In genomic region chr7:3264693-3265339, GRCh38 we compare ENCODE assay signal across 17 cellular contexts.
"Had no signal": no experiment of that assay in that cellular context is flagged by ENCODE, and none has a peak within 500 bp of the region (broad histone marks: within the 10 kb centered on the region; RNA-seq: fewer than 3 reads in every experiment).

No MANE protein-coding gene starts in this region.

- H3K27ac ChIP-seq: ascending aorta, coronary artery, spleen, VCaP had no signal

- H3K27me3 Mint-ChIP-seq: activated naive CD4-positive, alpha-beta T cell treated with anti-CD3 and anti-CD28 coated beads, Interleukin-2, amount 50 U/mL, for 24 hours had no signal

- DNase-seq: activated CD4-positive, alpha-beta T cell treated with anti-CD3 and anti-CD28 coated beads, Interleukin-2, amount 50 U/mL, for 48 hours; activated gamma-delta T cell; erythroblast; kidney; nucleus accumbens; posterior cingulate gyrus; spleen; stimulated activated naive B cell treated with anti-CD40 and anti-IgM and Interleukin-4, amounts not matched to agents 10 μg/mL and 1 μg/mL and 100 μg/mL, for 72 hours had no signal

- H3K9me3 Mint-ChIP-seq: activated naive CD4-positive, alpha-beta T cell treated with anti-CD3 and anti-CD28 coated beads, Interleukin-2, amount 50 U/mL, for 24 hours; natural killer cell treated with Interleukin-12 subunit alpha and Interleukin-12 subunit beta and Interleukin-15 and Interleukin-18, amount 100 ng/mL, for 72 hours; stimulated activated naive B cell treated with anti-CD40 and anti-IgM and Interleukin-4, amounts not matched to agents 10 μg/mL and 1 μg/mL and 100 μg/mL, for 72 hours had no signal

- ATAC-seq: left lobe of liver; natural killer cell treated with Interleukin-12 subunit alpha and Interleukin-12 subunit beta and Interleukin-15 and Interleukin-18, amount 100 ng/mL, for 72 hours; stimulated activated naive B cell treated with anti-CD40 and anti-IgM and Interleukin-4, amounts not matched to agents 10 μg/mL and 1 μg/mL and 100 μg/mL, for 72 hours had no signal

- H3K36me3 Mint-ChIP-seq: activated naive CD4-positive, alpha-beta T cell treated with anti-CD3 and anti-CD28 coated beads, Interleukin-2, amount 50 U/mL, for 24 hours; natural killer cell treated with Interleukin-12 subunit alpha and Interleukin-12 subunit beta and Interleukin-15 and Interleukin-18, amount 100 ng/mL, for 72 hours; stimulated activated naive B cell treated with anti-CD40 and anti-IgM and Interleukin-4, amounts not matched to agents 10 μg/mL and 1 μg/mL and 100 μg/mL, for 72 hours had no signal

- FAIRE-seq: endometrium, frontal cortex, kidney had no signal

- H3K27me3 ChIP-seq: ascending aorta had no signal

- H3K4me3 ChIP-seq: ascending aorta, coronary artery, lung, spleen had no signal

- H3K27ac Mint-ChIP-seq: activated naive CD4-positive, alpha-beta T cell treated with anti-CD3 and anti-CD28 coated beads, Interleukin-2, amount 50 U/mL, for 24 hours; natural killer cell treated with Interleukin-12 subunit alpha and Interleukin-12 subunit beta and Interleukin-15 and Interleukin-18, amount 100 ng/mL, for 72 hours; stimulated activated naive B cell treated with anti-CD40 and anti-IgM and Interleukin-4, amounts not matched to agents 10 μg/mL and 1 μg/mL and 100 μg/mL, for 72 hours had no signal

- H3K36me3 ChIP-seq: ascending aorta, spleen had no signal

- H3K4me1 ChIP-seq: ascending aorta, spleen had no signal

- H3K4me3 Mint-ChIP-seq: activated naive CD4-positive, alpha-beta T cell treated with anti-CD3 and anti-CD28 coated beads, Interleukin-2, amount 50 U/mL, for 24 hours; natural killer cell treated with Interleukin-12 subunit alpha and Interleukin-12 subunit beta and Interleukin-15 and Interleukin-18, amount 100 ng/mL, for 72 hours; stimulated activated naive B cell treated with anti-CD40 and anti-IgM and Interleukin-4, amounts not matched to agents 10 μg/mL and 1 μg/mL and 100 μg/mL, for 72 hours had no signal

- H3K9me3 ChIP-seq: ascending aorta, spleen had no signal
